ENCODE assay signal across 8 cellular contexts in genomic region chr12:74537126-74537706, GRCh38. TPM values are rescaled to one million over a fixed set of nuclear protein-coding genes. Genes with fewer than 3 reads are reported as not detected.
DNase-seq lines count a peak whose midpoint lies in the region; ATAC-seq and TF ChIP-seq lines count a peak whose summit lies in the region.

No MANE protein-coding gene starts in this region.

- intact Hi-C loops in sigmoid colon (cut with DNase I), result no loop called here

- TF ChIP-seq CTCF in HL-60 (IDR thresholded peaks at IDR 0.05; ENCODE audit: insufficient read depth, low read length) (peak; percentile 63), astrocyte of the cerebellum (IDR thresholded peaks at IDR 0.05; ENCODE audit: low read depth, low read length, missing control alignments) (peak; percentile 50), hepatocyte (IDR thresholded peaks at IDR 0.05; ENCODE audit: poor library complexity) (peak; percentile 79), sigmoid colon (IDR thresholded peaks at IDR 0.05) (peak; percentile 16 to 71 (median 54))

- peak; percentile 58 for ATAC-seq in GM21390 (IDR thresholded peaks at IDR 0.05; ENCODE audit: unreplicated experiment)

- no peaks in the 10 kb centered on the region for H3K36me3 ChIP-seq in hepatocyte (replicated peaks; ENCODE audit: insufficient read depth, low read depth)
- no peaks in the 10 kb centered on the region for H3K36me3 ChIP-seq in sigmoid colon

- no peak for TF ChIP-seq EP300 in sigmoid colon (IDR thresholded peaks at IDR 0.05)

- H3K4me1 ChIP-seq in hepatocyte (ENCODE audit: insufficient read depth) (peaks cover 29% of the 10 kb centered on the region), sigmoid colon (peaks cover 0 to 44% (median 37%) of the 10 kb centered on the region in 4 donors)

- peak overlapping the region; percentile 98 for H3K4me2 ChIP-seq in hepatocyte

- DNase-seq in EH (ENCODE audit: low read depth) (peak; percentile 70), HL-60 (ENCODE audit: low read depth in 1 of 2, low spot score in 1 of 2) (peak; percentile 19 to 27), NCI-H774 (lab: John Stamatoyannopoulos, UW) (peak; percentile 73), astrocyte of the cerebellum (ENCODE audit: low read depth) (peak; percentile 41), hepatocyte (ENCODE audit: low spot score) (peak; percentile 58), sigmoid colon (no peak), D341Med (ENCODE audit: low spot score) (no peak)

- H3K27ac ChIP-seq in HL-60 (replicated peaks) (peak overlapping the region; percentile 98), hepatocyte (peak overlapping the region; percentile 98), sigmoid colon (peak overlapping the region; percentile 91 to 94 (median 92))

- H3K4me3 ChIP-seq in HL-60 (replicated peaks; ENCODE audit: insufficient read depth, low read length) (peak overlapping the region; percentile 61), astrocyte of the cerebellum (ENCODE audit: low read depth, low read length) (peak overlapping the region; percentile 81), hepatocyte (peak overlapping the region; percentile 34), sigmoid colon (peak overlapping the region; percentile 67 to 89 (median 78))

- H2AFZ ChIP-seq in hepatocyte, result peak overlapping the region; percentile 100

- peaks cover 36% of the 10 kb centered on the region for H4K20me1 ChIP-seq in hepatocyte (ENCODE audit: insufficient read depth, poor library complexity, severe bottlenecking)

- H3K9me3 ChIP-seq in hepatocyte (ENCODE audit: low read depth), result no peaks in the 10 kb centered on the region
- no peaks in the 10 kb centered on the region for H3K9me3 ChIP-seq in sigmoid colon

- no peaks in the 10 kb centered on the region for H3K9me2 ChIP-seq in hepatocyte (replicated peaks; ENCODE audit: insufficient read depth)

- 7% methylated on average over 8 of the region's 8 CpGs for WGBS in hepatocyte (ENCODE audit: low lambda C conversion rate, missing lambda C conversion rate)
- 0 to 1% methylated on average over 8 of the region's 8 CpGs for WGBS in sigmoid colon, 2 donors

- H3K27me3 ChIP-seq in HL-60 (ENCODE audit: insufficient read depth, poor library complexity, severe bottlenecking), result no peaks in the 10 kb centered on the region
- H3K27me3 ChIP-seq in hepatocyte, result no peaks in the 10 kb centered on the region
- peaks cover 0 to 3% (median 0%) of the 10 kb centered on the region in 3 donors for H3K27me3 ChIP-seq in sigmoid colon

- in situ Hi-C loops in astrocyte of the cerebellum (cut with HindIII; ENCODE audit: low sequenced_read_pairs), result no loop called here

- peaks cover 44% of the 10 kb centered on the region for H3K79me2 ChIP-seq in hepatocyte

- no peak for TF ChIP-seq POLR2A in sigmoid colon (IDR thresholded peaks at IDR 0.05)

RNA-seq across cellular contexts. Expression of gene ATXN7L3B, which starts 0.4 kb away (rescaled TPM):
- total RNA-seq in hepatocyte (46.6 and 47.0 TPM in 2 replicates), sigmoid colon (10 to 100 TPM; 15.2 to 21.0 (median 17.9) TPM)
- polyA plus RNA-seq in hepatocyte (30.7 and 33.1 TPM in 2 replicates), sigmoid colon (10 to 100 TPM; 13.2 to 19.4 (median 16.6) TPM)

Comparison
In these comparisons a context has a peak if more than half of its experiments do, and no peak if none do; other contexts are left out.
1. DNase-seq: peak in EH (single experiment), HL-60 (2 of 2), NCI-H774 (single experiment), astrocyte of the cerebellum (single experiment) and hepatocyte (single experiment); none in sigmoid colon (single experiment) and D341Med (single experiment).
2. Peak in every context shown above with its lines, with median percentiles within 50 percentile points of each other: H3K27ac ChIP-seq, H3K4me3 ChIP-seq and CTCF ChIP-seq.